In the genomic region with DNA sequence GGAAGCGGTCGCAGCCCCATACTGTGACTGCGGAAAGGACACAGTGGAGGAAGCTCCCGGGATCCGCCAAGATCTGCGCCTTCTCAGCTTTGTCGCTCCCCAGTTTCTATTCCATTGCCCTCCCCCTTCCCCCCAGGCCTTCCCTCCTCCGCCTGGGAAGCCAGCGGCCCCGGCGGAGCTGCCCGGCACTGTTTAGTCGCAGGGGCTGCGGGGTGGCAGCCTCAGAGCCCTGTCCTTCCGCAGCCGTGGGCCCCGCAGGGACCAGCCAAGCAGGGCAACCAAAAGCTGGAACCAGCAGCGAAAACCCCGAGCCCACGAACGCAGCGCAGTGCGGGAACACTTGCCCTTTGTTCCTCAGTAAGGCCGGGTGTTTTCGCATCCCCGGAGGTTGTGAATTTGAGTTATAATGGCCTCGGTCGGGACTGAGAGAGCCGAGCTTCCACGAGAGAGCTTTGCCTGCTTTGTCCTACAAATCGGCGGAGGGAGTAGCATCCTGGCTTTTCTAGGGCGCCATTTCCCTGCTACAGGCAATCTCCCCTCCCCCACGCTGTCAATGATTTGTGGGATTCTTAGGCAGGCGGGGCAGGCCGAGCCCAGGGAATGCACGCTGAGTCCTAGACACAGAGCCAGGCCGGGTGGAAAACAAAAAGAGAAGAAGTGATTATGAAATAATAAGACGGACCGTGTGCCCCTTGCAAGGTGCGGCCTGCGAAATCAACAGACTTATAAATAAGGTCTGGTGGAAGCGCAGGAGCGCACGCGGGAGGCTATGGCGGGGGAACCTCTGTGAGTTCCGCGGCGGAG, we compare ENCODE assay signal across 8 cellular contexts. TPM values are rescaled to one million over a fixed set of nuclear protein-coding genes. Genes with fewer than 3 reads are reported as not detected.
DNase-seq lines count a peak whose midpoint lies in the region; ATAC-seq and TF ChIP-seq lines count a peak whose summit lies in the region.

No MANE protein-coding gene starts in this region.

- H3K27me3 Mint-ChIP-seq in CD8-positive, alpha-beta memory T cell, result peaks cover 85 to 87% of the 10 kb centered on the region in 2 donors

- ATAC-seq in gastroesophageal sphincter (peak; percentile 85), HG02763 (IDR thresholded peaks at IDR 0.05; ENCODE audit: unreplicated experiment) (no peak)

- H3K27ac Mint-ChIP-seq in CD8-positive, alpha-beta memory T cell, result peak overlapping the region in 3 of 8 donors; percentile 22 to 78 (median 36)

- peaks cover 82% of the 10 kb centered on the region for H3K79me2 ChIP-seq in neural cell (replicated peaks; ENCODE audit: insufficient read depth, low read length)

- H3F3A ChIP-seq in neural cell (ENCODE audit: insufficient read depth, low read length, poor library complexity, severe bottlenecking), result peaks cover 15% of the 10 kb centered on the region

- TF ChIP-seq CTCF in WI38 (IDR thresholded peaks at IDR 0.05; ENCODE audit: low read depth, low read length) (no peak), gastroesophageal sphincter (IDR thresholded peaks at IDR 0.05) (no peak), neural cell (IDR thresholded peaks at IDR 0.05; ENCODE audit: poor library complexity, severe bottlenecking) (peak; percentile 5)

- H3K36me3 Mint-ChIP-seq in CD8-positive, alpha-beta memory T cell, result no peaks in the 10 kb centered on the region

- peaks cover 69% of the 10 kb centered on the region for H3K27me3 ChIP-seq in CD8-positive, alpha-beta memory T cell (ENCODE audit: insufficient read depth, low read length, poor library complexity, severe bottlenecking)
- H3K27me3 ChIP-seq in gastroesophageal sphincter (peaks cover 58% of the 10 kb centered on the region), neural cell (ENCODE audit: insufficient read depth, low read depth, low read length) (no peaks in the 10 kb centered on the region)

- no peak overlapping the region for H3K27ac ChIP-seq in CD8-positive, alpha-beta memory T cell (ENCODE audit: low read depth, low read length)
- peak overlapping the region; percentile 59 to 93 (median 88) for H3K27ac ChIP-seq in gastroesophageal sphincter
- peak overlapping the region; percentile 100 for H3K27ac ChIP-seq in neural cell (ENCODE audit: low read length)

- no peaks in the 10 kb centered on the region for H3K9me3 ChIP-seq in CD8-positive, alpha-beta memory T cell (ENCODE audit: low read length)
- H3K9me3 ChIP-seq in gastroesophageal sphincter, result no peaks in the 10 kb centered on the region
- H3K9me3 ChIP-seq in neural cell (ENCODE audit: low read length), result no peaks in the 10 kb centered on the region

- peak overlapping the region; percentile 49 for H3K4me3 ChIP-seq in CD8-positive, alpha-beta memory T cell (ENCODE audit: low read length)
- H3K4me3 ChIP-seq in WI38 (ENCODE audit: low read depth, low read length), result peak overlapping the region; percentile 76
- H3K4me3 ChIP-seq in gastroesophageal sphincter, result peak overlapping the region; percentile 40 to 64
- peak overlapping the region; percentile 82 for H3K4me3 ChIP-seq in neural cell (ENCODE audit: low read length)

- peak overlapping the region; percentile 46 to 86 (median 57) for H3K4me3 Mint-ChIP-seq in CD8-positive, alpha-beta memory T cell

- TF ChIP-seq EP300 in gastroesophageal sphincter (IDR thresholded peaks at IDR 0.05) (no peak), neural cell (conservative IDR thresholded peaks at IDR 0.05; ENCODE audit: poor library complexity, severe bottlenecking) (peak; percentile 62)

- peak in 1 of 5 donors; percentile 11 for DNase-seq in CD8-positive, alpha-beta memory T cell
- DNase-seq in NCI-H128 (lab: John Stamatoyannopoulos, UW; ENCODE audit: unreplicated experiment), result peak; percentile 84
- no peak for DNase-seq in stimulated activated CD8-positive, alpha-beta memory T cell treated with anti-CD3 and anti-CD28 coated beads, Interleukin-4, amount 100 ng/mL, for 48 hours
- DNase-seq in HuH-7 (ENCODE audit: low spot score), result no peak

- no peaks in the 10 kb centered on the region for H3K9me2 ChIP-seq in neural cell (ENCODE audit: insufficient read depth, low read length)

- peak; percentile 30 for TF ChIP-seq RAD21 in neural cell (conservative IDR thresholded peaks at IDR 0.05)

- H3K9ac ChIP-seq in neural cell (ENCODE audit: low read length), result peak overlapping the region; percentile 100

- no peaks in the 10 kb centered on the region for H3K36me3 ChIP-seq in CD8-positive, alpha-beta memory T cell (ENCODE audit: insufficient read depth, low read length)
- H3K36me3 ChIP-seq in gastroesophageal sphincter, result no peaks in the 10 kb centered on the region
- no peaks in the 10 kb centered on the region for H3K36me3 ChIP-seq in neural cell (ENCODE audit: insufficient read depth, low read length)

- no peak for TF ChIP-seq POLR2A in gastroesophageal sphincter (IDR thresholded peaks at IDR 0.05)

- POLR2A ChIA-PET in CD8-positive, alpha-beta memory T cell (lab: Charles Lee), result no interaction called here

- H3K4me2 ChIP-seq in neural cell (ENCODE audit: low read length), result peak overlapping the region; percentile 100

- peaks cover 0 to 3% (median 0%) of the 10 kb centered on the region in 5 donors for H3K9me3 Mint-ChIP-seq in CD8-positive, alpha-beta memory T cell

- H3K4me1 ChIP-seq in CD8-positive, alpha-beta memory T cell (ENCODE audit: insufficient read depth, low read length), result peaks cover 57% of the 10 kb centered on the region
- peaks cover 0 to 58% (median 36%) of the 10 kb centered on the region in 3 donors for H3K4me1 ChIP-seq in gastroesophageal sphincter

- CTCF ChIA-PET in CD8-positive, alpha-beta memory T cell (lab: Charles Lee), result interaction anchor here (0.8 to 1.4 kb wide), 3 partner anchors 19 to 23 kb away, joined by 3 to 6 read pairs (median 3); no protein-coding TSS in a partner anchor

- peaks cover 10% of the 10 kb centered on the region for H4K20me1 ChIP-seq in neural cell (ENCODE audit: insufficient read depth)

- peaks cover 37 to 52% (median 50%) of the 10 kb centered on the region in 3 donors for H3K4me1 Mint-ChIP-seq in CD8-positive, alpha-beta memory T cell

- no peak overlapping the region for H2AFZ ChIP-seq in neural cell (ENCODE audit: low read depth, low read length)

- 0% methylated on average over 11 to 15 of the region's 50 CpGs for WGBS in gastroesophageal sphincter (ENCODE audit: low coverage in 1 of 2), 2 donors

TF ChIP-seq in neural cell, 6 proteins besides CTCF, POLR2A, EP300 and RAD21:
- TF ChIP-seq TAF1 (IDR thresholded peaks at IDR 0.05; ENCODE audit: low read depth), result peak; percentile 99
- TF ChIP-seq POLR2AphosphoS5 (IDR thresholded peaks at IDR 0.05), result peak; percentile 96
- TF ChIP-seq SMC3 (conservative IDR thresholded peaks at IDR 0.05; ENCODE audit: poor library complexity), result peak; percentile 38
- peak; percentile 76 for TF ChIP-seq MXI1 (conservative IDR thresholded peaks at IDR 0.05; ENCODE audit: poor library complexity, severe bottlenecking)
- TF ChIP-seq, protein P1, sequence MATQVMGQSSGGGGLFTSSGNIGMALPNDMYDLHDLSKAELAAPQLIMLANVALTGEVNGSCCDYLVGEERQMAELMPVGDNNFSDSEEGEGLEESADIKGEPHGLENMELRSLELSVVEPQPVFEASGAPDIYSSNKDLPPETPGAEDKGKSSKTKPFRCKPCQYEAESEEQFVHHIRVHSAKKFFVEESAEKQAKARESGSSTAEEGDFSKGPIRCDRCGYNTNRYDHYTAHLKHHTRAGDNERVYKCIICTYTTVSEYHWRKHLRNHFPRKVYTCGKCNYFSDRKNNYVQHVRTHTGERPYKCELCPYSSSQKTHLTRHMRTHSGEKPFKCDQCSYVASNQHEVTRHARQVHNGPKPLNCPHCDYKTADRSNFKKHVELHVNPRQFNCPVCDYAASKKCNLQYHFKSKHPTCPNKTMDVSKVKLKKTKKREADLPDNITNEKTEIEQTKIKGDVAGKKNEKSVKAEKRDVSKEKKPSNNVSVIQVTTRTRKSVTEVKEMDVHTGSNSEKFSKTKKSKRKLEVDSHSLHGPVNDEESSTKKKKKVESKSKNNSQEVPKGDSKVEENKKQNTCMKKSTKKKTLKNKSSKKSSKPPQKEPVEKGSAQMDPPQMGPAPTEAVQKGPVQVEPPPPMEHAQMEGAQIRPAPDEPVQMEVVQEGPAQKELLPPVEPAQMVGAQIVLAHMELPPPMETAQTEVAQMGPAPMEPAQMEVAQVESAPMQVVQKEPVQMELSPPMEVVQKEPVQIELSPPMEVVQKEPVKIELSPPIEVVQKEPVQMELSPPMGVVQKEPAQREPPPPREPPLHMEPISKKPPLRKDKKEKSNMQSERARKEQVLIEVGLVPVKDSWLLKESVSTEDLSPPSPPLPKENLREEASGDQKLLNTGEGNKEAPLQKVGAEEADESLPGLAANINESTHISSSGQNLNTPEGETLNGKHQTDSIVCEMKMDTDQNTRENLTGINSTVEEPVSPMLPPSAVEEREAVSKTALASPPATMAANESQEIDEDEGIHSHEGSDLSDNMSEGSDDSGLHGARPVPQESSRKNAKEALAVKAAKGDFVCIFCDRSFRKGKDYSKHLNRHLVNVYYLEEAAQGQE (IDR thresholded peaks at IDR 0.05; ENCODE audit: borderline replicate concordance), result peak; percentile 96
- no peak for TF ChIP-seq EZH2 (IDR thresholded peaks at IDR 0.05; ENCODE audit: borderline replicate concordance, insufficient read depth, low read length, poor library complexity, severe bottlenecking)

RNA-seq across cellular contexts. Expression of a gene that starts 4.0 kb away (rescaled TPM):
- under 1 TPM in 1 of 2 experiments, not detected in 1; 0.13 TPM for total RNA-seq in CD8-positive, alpha-beta memory T cell
- polyA plus RNA-seq in CD8-positive, alpha-beta memory T cell, result 0.59 TPM
- 10 to 100 TPM; 11.5 to 42.8 (median 14.6) TPM for total RNA-seq in gastroesophageal sphincter
- 3,172 and 3,711 TPM in 2 replicates for polyA plus RNA-seq in neural cell
- polyA minus RNA-seq in neural cell, result 2,433 and 2,771 TPM in 2 replicates

RNA-seq across cellular contexts. Expression of a gene that starts 27.3 kb away (rescaled TPM):
- total RNA-seq in CD8-positive, alpha-beta memory T cell, result 10 to 100 TPM; 24.4 to 25.2 TPM
- polyA plus RNA-seq in CD8-positive, alpha-beta memory T cell, result 50.4 TPM
- total RNA-seq in gastroesophageal sphincter, result 10 to 100 TPM; 23.6 to 37.8 (median 29.5) TPM
- 52.0 and 53.8 TPM in 2 replicates for polyA plus RNA-seq in neural cell
- 59.2 and 75.0 TPM in 2 replicates for polyA minus RNA-seq in neural cell

Comparison
In these comparisons a context has a peak if more than half of its experiments do, and no peak if none do; other contexts are left out.
1. RNA of a gene that starts 4.0 kb away (total RNA-seq): 11.5 to 42.8 TPM in gastroesophageal sphincter; 0.13 TPM in CD8-positive, alpha-beta memory T cell; every median in the first group is over 10 times any median in the second.
2. Peak in every context shown above with its lines, with median percentiles within 50 percentile points of each other: H3K4me3 ChIP-seq.